Comparison of ENCODE assay signal across 9 cellular contexts in genomic region chr21:26191609-26192008, GRCh38.
"Had no signal": no experiment of that assay in that cellular context is flagged by ENCODE, and none has a peak within 500 bp of the region (broad histone marks: within the 10 kb centered on the region; RNA-seq: fewer than 3 reads in every experiment).

No MANE protein-coding gene starts in this region.

- H3K9me3 Mint-ChIP-seq: HFFc6 had no signal

- H3K36me3 ChIP-seq: HAP-1 had no signal

- H3K4me1 Mint-ChIP-seq: GM23338, H9 had no signal

- H3K4me3 ChIP-seq: GM23248, GM23338, HAP-1 had no signal

- ATAC-seq: GM23338, HCT116 had no signal

- H3K27ac ChIP-seq: GM23248 had no signal

- H3K9me3 ChIP-seq: HAP-1 had no signal

- H3K4me1 ChIP-seq: HAP-1 had no signal

- DNase-seq: GM23248, GOT3, H7, H9, HCEC 1CT, HFFc6 had no signal

- H3K4me3 Mint-ChIP-seq: GM23338, H9, HFFc6 had no signal

- H3K27ac Mint-ChIP-seq: GM23338, H9, HFFc6 had no signal
